In genomic region chr14:104681689-104682074, GRCh38 we compare ENCODE assay signal across 8 cellular contexts. TPM values are rescaled to one million over a fixed set of nuclear protein-coding genes. Genes with fewer than 3 reads are reported as not detected.
DNase-seq lines count a peak whose midpoint lies in the region; ATAC-seq, FAIRE-seq and TF ChIP-seq lines count a peak whose summit lies in the region.

No MANE protein-coding gene starts in this region.

- no peak for TF ChIP-seq RAD21 in A549 (conservative IDR thresholded peaks at IDR 0.05 in 1 of 2, IDR thresholded peaks at IDR 0.05 in 1 of 2)
- TF ChIP-seq RAD21 in liver (IDR thresholded peaks at IDR 0.05), result no peak

- H3K27me3 Mint-ChIP-seq in IgD-negative memory B cell, result peaks cover 2% of the 10 kb centered on the region
- peaks cover 5% of the 10 kb centered on the region for H3K27me3 Mint-ChIP-seq in activated T-helper 1 cell treated with anti-CD3 and anti-CD28 coated beads, Interleukin-12 subunit alpha, Interleukin-12 subunit beta, Interleukin-2, Interleukin-4 antibody, amounts not matched to agents 30 ng/mL and 10 ng/mL and 1 ng/mL, durations not matched to agents 14 hours and 24 hours and 36 hours (ENCODE audit: insufficient read depth)
- peaks cover 6 to 46% of the 10 kb centered on the region in 2 donors for H3K27me3 Mint-ChIP-seq in effector memory CD8-positive, alpha-beta T cell

- peak overlapping the region in 2 of 4 donors; percentile 58 to 62 for H3K4me3 Mint-ChIP-seq in IgD-negative memory B cell
- no peak overlapping the region for H3K4me3 Mint-ChIP-seq in activated T-helper 1 cell treated with anti-CD3 and anti-CD28 coated beads, Interleukin-12 subunit alpha, Interleukin-12 subunit beta, Interleukin-2, Interleukin-4 antibody, amounts not matched to agents 30 ng/mL and 10 ng/mL and 1 ng/mL, durations not matched to agents 14 hours and 24 hours and 36 hours
- H3K4me3 Mint-ChIP-seq in effector memory CD8-positive, alpha-beta T cell, result no peak overlapping the region

- H3K27ac ChIP-seq in A549 (peak overlapping the region; percentile 98 to 100), duodenal mucosa (ENCODE audit: low read depth, low read length) (peak overlapping the region; percentile 91), liver (ENCODE audit: low read depth in 1 of 2, low read length in 2 of 2) (peak overlapping the region; percentile 56 to 76), tibial artery (peak overlapping the region; percentile 87 to 91)

- 2% methylated on average over 11 of the region's 11 CpGs for WGBS in A549 (ENCODE audit: missing lambda C conversion rate)
- WGBS in liver, result 51% methylated on average over 11 of the region's 11 CpGs

- peak overlapping the region; percentile 87 for H3K4me2 ChIP-seq in A549

- H3K27me3 ChIP-seq in duodenal mucosa (ENCODE audit: control insufficient read depth in 1 of 2, insufficient read depth in 2 of 2, low read length in 2 of 2), result no peaks in the 10 kb centered on the region
- no peaks in the 10 kb centered on the region for H3K27me3 ChIP-seq in liver (ENCODE audit: control insufficient read depth in 4 of 4, insufficient read depth in 4 of 4, low read length in 3 of 4)
- H3K27me3 ChIP-seq in tibial artery, result no peaks in the 10 kb centered on the region

- intact Hi-C loops in tibial artery (cut with DNase I; ENCODE audit: low total_unique reads), result no loop called here
- intact Hi-C loops in activated T-helper 1 cell treated with anti-CD3 and anti-CD28 coated beads, Interleukin-12 subunit alpha, Interleukin-12 subunit beta, Interleukin-2, Interleukin-4 antibody, amounts not matched to agents 30 ng/mL and 10 ng/mL and 1 ng/mL, durations not matched to agents 14 hours and 24 hours and 36 hours (cut with micrococcal nuclease), result no loop called here

- H3K9me3 ChIP-seq in A549 (no peaks in the 10 kb centered on the region), duodenal mucosa (ENCODE audit: control insufficient read depth in 1 of 2, low read length in 2 of 2) (no peaks in the 10 kb centered on the region), liver (ENCODE audit: control insufficient read depth in 4 of 4, low read length in 3 of 4) (no peaks in the 10 kb centered on the region), tibial artery (no peaks in the 10 kb centered on the region)

- CTCF ChIA-PET in A549 (lab: Yijun Ruan, JAX), result interaction anchor here (1.4 to 7.6 kb wide), 17 partner anchors 9 to 49 kb away, joined by 3 to 117 read pairs (median 8); partner anchors contain the start of gene INF2

- H3K9ac ChIP-seq in duodenal mucosa (ENCODE audit: low read depth in 1 of 2, low read length in 2 of 2) (peak overlapping the region; percentile 45 to 62), liver (ENCODE audit: low read depth in 1 of 2, low read length in 2 of 2) (no peak overlapping the region)

- TF ChIP-seq POLR2A in A549 (IDR thresholded peaks at IDR 0.05; ENCODE audit: low read length), result no peak; the same call in 1 of the 2 replicates

- no peaks in the 10 kb centered on the region for H3K36me3 ChIP-seq in duodenal mucosa (ENCODE audit: control insufficient read depth in 1 of 2, insufficient read depth in 2 of 2, low read length in 2 of 2)
- H3K36me3 ChIP-seq in liver (ENCODE audit: control insufficient read depth in 4 of 4, insufficient read depth in 3 of 4, low read depth in 1 of 4, low read length in 3 of 4), result no peaks in the 10 kb centered on the region
- H3K36me3 ChIP-seq in tibial artery, result no peaks in the 10 kb centered on the region

- peak; percentile 4; the same call in 1 of the 3 replicates for TF ChIP-seq CTCF in A549 (IDR thresholded peaks at IDR 0.05)
- no peak for TF ChIP-seq CTCF in liver (IDR thresholded peaks at IDR 0.05; ENCODE audit: low read depth, low read length, missing input control)
- TF ChIP-seq CTCF in tibial artery (IDR thresholded peaks at IDR 0.05), result no peak

- DNase-seq in A549 (ENCODE audit: low read depth in 1 of 2, low spot score in 1 of 2) (peak; percentile 91 to 94), tibial artery (peak; percentile 85 to 96), AML-193 (lab: John Stamatoyannopoulos, UW) (no peak)
- no peak for DNase-seq in activated T-helper 1 cell treated with anti-CD3 and anti-CD28 coated beads, Interleukin-12 subunit alpha, Interleukin-12 subunit beta, Interleukin-2, Interleukin-4 antibody, amounts not matched to agents 30 ng/mL and 10 ng/mL and 1 ng/mL, durations not matched to agents 14 hours and 24 hours and 36 hours (ENCODE audit: low spot score)
- DNase-seq in effector memory CD8-positive, alpha-beta T cell, result no peak

- H3K4me1 ChIP-seq in A549, result peaks cover 85% of the 10 kb centered on the region
- H3K4me1 ChIP-seq in duodenal mucosa (ENCODE audit: control insufficient read depth in 1 of 2, insufficient read depth in 2 of 2, low read length in 2 of 2), result peaks cover 59 to 65% of the 10 kb centered on the region in 2 donors
- H3K4me1 ChIP-seq in liver (ENCODE audit: control insufficient read depth in 4 of 4, insufficient read depth in 4 of 4, low read length in 3 of 4), result peaks cover 21 to 40% (median 32%) of the 10 kb centered on the region in 4 donors
- H3K4me1 ChIP-seq in tibial artery, result peaks cover 0 to 66% (median 57%) of the 10 kb centered on the region in 4 donors

- peak overlapping the region in 2 of 3 donors; percentile 63 to 76 for H3K27ac Mint-ChIP-seq in IgD-negative memory B cell
- H3K27ac Mint-ChIP-seq in activated T-helper 1 cell treated with anti-CD3 and anti-CD28 coated beads, Interleukin-12 subunit alpha, Interleukin-12 subunit beta, Interleukin-2, Interleukin-4 antibody, amounts not matched to agents 30 ng/mL and 10 ng/mL and 1 ng/mL, durations not matched to agents 14 hours and 24 hours and 36 hours, result no peak overlapping the region
- no peak overlapping the region for H3K27ac Mint-ChIP-seq in effector memory CD8-positive, alpha-beta T cell

- H3K4me1 Mint-ChIP-seq in IgD-negative memory B cell, result peaks cover 22 to 30% (median 29%) of the 10 kb centered on the region in 3 donors
- H3K4me1 Mint-ChIP-seq in activated T-helper 1 cell treated with anti-CD3 and anti-CD28 coated beads, Interleukin-12 subunit alpha, Interleukin-12 subunit beta, Interleukin-2, Interleukin-4 antibody, amounts not matched to agents 30 ng/mL and 10 ng/mL and 1 ng/mL, durations not matched to agents 14 hours and 24 hours and 36 hours (ENCODE audit: low read depth), result peaks cover 20% of the 10 kb centered on the region
- peaks cover 10 to 16% of the 10 kb centered on the region in 2 donors for H3K4me1 Mint-ChIP-seq in effector memory CD8-positive, alpha-beta T cell (ENCODE audit: low read depth in 2 of 2)

- H3K4me3 ChIP-seq in A549, result peak overlapping the region; percentile 38
- H3K4me3 ChIP-seq in duodenal mucosa (ENCODE audit: low read depth in 1 of 2, low read length in 2 of 2), result peak overlapping the region; percentile 20 to 46
- no peak overlapping the region for H3K4me3 ChIP-seq in liver (ENCODE audit: low read depth in 1 of 3, low read length in 3 of 3)
- H3K4me3 ChIP-seq in tibial artery, result peak overlapping the region; percentile 32 to 45

- POLR2A ChIA-PET in A549 (lab: Yijun Ruan, JAX), result interaction anchor here (0.7 to 3.9 kb wide), 8 partner anchors 13 to 71 kb away, joined by 3 to 19 read pairs (median 3); partner anchors contain the start of gene SIVA1

- H3K36me3 Mint-ChIP-seq in IgD-negative memory B cell, result no peaks in the 10 kb centered on the region
- no peaks in the 10 kb centered on the region for H3K36me3 Mint-ChIP-seq in activated T-helper 1 cell treated with anti-CD3 and anti-CD28 coated beads, Interleukin-12 subunit alpha, Interleukin-12 subunit beta, Interleukin-2, Interleukin-4 antibody, amounts not matched to agents 30 ng/mL and 10 ng/mL and 1 ng/mL, durations not matched to agents 14 hours and 24 hours and 36 hours (ENCODE audit: low read depth)
- no peaks in the 10 kb centered on the region for H3K36me3 Mint-ChIP-seq in effector memory CD8-positive, alpha-beta T cell (ENCODE audit: insufficient read depth)

- no peaks in the 10 kb centered on the region for H3K9me3 Mint-ChIP-seq in IgD-negative memory B cell
- no peaks in the 10 kb centered on the region for H3K9me3 Mint-ChIP-seq in activated T-helper 1 cell treated with anti-CD3 and anti-CD28 coated beads, Interleukin-12 subunit alpha, Interleukin-12 subunit beta, Interleukin-2, Interleukin-4 antibody, amounts not matched to agents 30 ng/mL and 10 ng/mL and 1 ng/mL, durations not matched to agents 14 hours and 24 hours and 36 hours
- H3K9me3 Mint-ChIP-seq in effector memory CD8-positive, alpha-beta T cell, result no peaks in the 10 kb centered on the region

- no peak for FAIRE-seq in A549 (lab: Jason Lieb, UNC)

- peak; percentile 37 to 63 for ATAC-seq in A549
- no peak for ATAC-seq in effector memory CD8-positive, alpha-beta T cell (replicated peaks)

- TF ChIP-seq EP300 in A549 (IDR thresholded peaks at IDR 0.05), result peak in 1 of 2 experiments; percentile 22; a peak in 1 of 5 replicates

TF ChIP-seq in A549, 52 proteins besides CTCF, POLR2A, EP300 and RAD21 (continues in another document):
- no peak for TF ChIP-seq HOXA7 (CRISPR knock-in tag; IDR thresholded peaks at IDR 0.05)

TF ChIP-seq in liver, 16 proteins besides CTCF, POLR2A, EP300 and RAD21:
- TF ChIP-seq NR2F2 (IDR thresholded peaks at IDR 0.05), result peak; percentile 27
- no peak for TF ChIP-seq GABPA (IDR thresholded peaks at IDR 0.05 in 1 of 2, conservative IDR thresholded peaks at IDR 0.05 in 1 of 2)

RNA-seq across cellular contexts. Expression of gene INF2, which starts 7.7 kb away (rescaled TPM):
- polyA plus RNA-seq in A549 (2011; rRNA removed), result 23.6 and 24.7 TPM in 2 replicates
- polyA plus RNA-seq in A549 (2012; cell fraction: cytosol; rRNA removed), result 68.4 and 94.0 TPM in 2 replicates
- polyA plus RNA-seq in A549 (2012; cell fraction: nucleus; rRNA removed), result 224 and 375 TPM in 2 replicates
- polyA plus RNA-seq in A549 (2017; fragmentation: RNase III; extraction: RNeasy Plus Mini Kit Qiagen cat#74134 plus additional on column Dnase treatment), result 71.2 to 76.6 TPM (median 72.0 TPM) in 3 replicates
- 19.6 and 27.7 TPM in 2 replicates for polyA minus RNA-seq in A549 (2011; rRNA and poly(A)+ RNA removed)
- 10.8 TPM for polyA plus RNA-seq in IgD-negative memory B cell
- 10 to 100 TPM; 13.1 to 35.8 TPM for total RNA-seq in liver
- polyA plus RNA-seq in liver, result 10 to 100 TPM; 15.1 to 51.6 TPM
- 86.6 and 91.6 TPM in 2 replicates for total RNA-seq in activated T-helper 1 cell treated with anti-CD3 and anti-CD28 coated beads, Interleukin-12 subunit alpha, Interleukin-12 subunit beta, Interleukin-2, Interleukin-4 antibody, amounts not matched to agents 30 ng/mL and 10 ng/mL and 1 ng/mL, durations not matched to agents 14 hours and 24 hours and 36 hours

RNA-seq across cellular contexts. Expression of gene ADSS1, which starts 42.3 kb away (rescaled TPM):
- polyA plus RNA-seq in A549 (2011; rRNA removed), result 8.8 and 10.1 TPM in 2 replicates
- polyA plus RNA-seq in A549 (2012; cell fraction: cytosol; rRNA removed), result 6.0 and 6.2 TPM in 2 replicates
- polyA plus RNA-seq in A549 (2012; cell fraction: nucleus; rRNA removed), result 17.9 and 19.6 TPM in 2 replicates
- 6.2 to 8.3 TPM (median 7.4 TPM) in 3 replicates for polyA plus RNA-seq in A549 (2017; fragmentation: RNase III; extraction: RNeasy Plus Mini Kit Qiagen cat#74134 plus additional on column Dnase treatment)
- 6.5 and 9.5 TPM in 2 replicates for polyA minus RNA-seq in A549 (2011; rRNA and poly(A)+ RNA removed)
- polyA plus RNA-seq in IgD-negative memory B cell, result not detected
- total RNA-seq in liver, result 10 to 100 TPM in 1 of 2 donors, 1 to 10 TPM in 1; 1.8 to 13.3 TPM
- 10 to 100 TPM; 11.0 to 18.8 TPM for polyA plus RNA-seq in liver
- total RNA-seq in activated T-helper 1 cell treated with anti-CD3 and anti-CD28 coated beads, Interleukin-12 subunit alpha, Interleukin-12 subunit beta, Interleukin-2, Interleukin-4 antibody, amounts not matched to agents 30 ng/mL and 10 ng/mL and 1 ng/mL, durations not matched to agents 14 hours and 24 hours and 36 hours, result 1.1 and 1.2 TPM in 2 replicates

Comparison
In these comparisons a context has a peak if more than half of its experiments do, and no peak if none do; other contexts are left out.
1. DNase-seq: peak in A549 (2 of 2) and tibial artery (2 of 2); none in AML-193 (0 of 2), activated T-helper 1 cell treated with anti-CD3 and anti-CD28 coated beads, Interleukin-12 subunit alpha, Interleukin-12 subunit beta, Interleukin-2, Interleukin-4 antibody, amounts not matched to agents 30 ng/mL and 10 ng/mL and 1 ng/mL, durations not matched to agents 14 hours and 24 hours and 36 hours (single experiment) and effector memory CD8-positive, alpha-beta T cell (0 of 3).
2. H3K4me3 ChIP-seq: peak in A549 (single experiment), duodenal mucosa (2 of 2) and tibial artery (2 of 2); none in liver (0 of 3).
3. H3K27ac Mint-ChIP-seq: peak in IgD-negative memory B cell (2 of 3); none in activated T-helper 1 cell treated with anti-CD3 and anti-CD28 coated beads, Interleukin-12 subunit alpha, Interleukin-12 subunit beta, Interleukin-2, Interleukin-4 antibody, amounts not matched to agents 30 ng/mL and 10 ng/mL and 1 ng/mL, durations not matched to agents 14 hours and 24 hours and 36 hours (single experiment) and effector memory CD8-positive, alpha-beta T cell (0 of 2).
4. H3K9ac ChIP-seq: peak in duodenal mucosa (2 of 2); none in liver (0 of 2).
5. Peak in every context shown above with its lines, with median percentiles within 50 percentile points of each other: H3K27ac ChIP-seq.